In genomic region chr12:130128764-130129735, GRCh38 we compare ENCODE assay signal across 28 cellular contexts. TPM values are rescaled to one million over a fixed set of nuclear protein-coding genes. Genes with fewer than 3 reads are reported as not detected.
DNase-seq lines count a peak whose midpoint lies in the region; TF ChIP-seq lines count a peak whose summit lies in the region.
"Had no signal": no experiment of that assay in that cellular context is flagged by ENCODE, and none has a peak within 500 bp of the region (broad histone marks: within the 10 kb centered on the region; RNA-seq: fewer than 3 reads in every experiment).

No MANE protein-coding gene starts in this region.

- H3K27ac ChIP-seq in caudate nucleus (ENCODE audit: low read depth, low read length) (peak overlapping the region; percentile 3), mesenchymal stem cell (ENCODE audit: low read length, poor library complexity, severe bottlenecking) (no peak overlapping the region), skin epidermis (peak overlapping the region in 14 of 21 experiments; percentile 0 to 89 (median 38)), tibial nerve (peak overlapping the region in 2 of 4 donors; percentile 19 to 80)
- H3K27ac ChIP-seq: A549, SJSA1 had no signal

- H2AFZ ChIP-seq in mesenchymal stem cell (ENCODE audit: low read depth, low read length), result no peak overlapping the region

- H3K27me3 ChIP-seq in mesenchymal stem cell (ENCODE audit: control insufficient read depth in 1 of 2, insufficient read depth in 1 of 2, low read length in 2 of 2) (peaks cover 0 to 14% of the 10 kb centered on the region in 2 experiments), tibial nerve (no peaks in the 10 kb centered on the region)
- H3K27me3 ChIP-seq: SJSA1, testis had no signal

- H3K4ac ChIP-seq in mesenchymal stem cell (ENCODE audit: low read depth in 1 of 2, low read length in 2 of 2), result no peak overlapping the region

- H4K8ac ChIP-seq in mesenchymal stem cell (ENCODE audit: low read length), result no peak overlapping the region

- DNase-seq in NCI-H2196 (lab: John Stamatoyannopoulos, UW; ENCODE audit: unreplicated experiment) (peak; percentile 42), caudate nucleus (lab: John Stamatoyannopoulos, UW) (no peak), mesenchymal stem cell (no peak), activated gamma-delta T cell (lab: John Stamatoyannopoulos, UW) (no peak), cortex of kidney (lab: John Stamatoyannopoulos, UW) (no peak), tibial nerve (ENCODE audit: low spot score in 2 of 2) (no peak)
- DNase-seq in stimulated activated CD4-positive, alpha-beta T cell treated with anti-CD3 and anti-CD28 coated beads, Interleukin-15, amount 100 ng/mL, for 24 hours, result no peak
- DNase-seq: activated CD4-positive, alpha-beta T cell treated with anti-CD3 and anti-CD28 coated beads, Interleukin-2, amount 50 U/mL, for 1 hour; activated gamma-delta T cell treated with Interleukin-2 at 50 U/mL for 16 hours; activated T-cell treated with anti-CD3 and anti-CD28 coated beads, Interleukin-2, amount 50 U/mL, for 1 hour; CD4-positive, alpha-beta T cell; Kasumi-1; left lung; mesendoderm; MV-4-11; NCI-H1436; NCI-H2107; NCI-H446; NCI-H774; sigmoid colon; stimulated activated naive CD4-positive, alpha-beta T cell; T1000 had no signal

- no peak overlapping the region for H3K4me2 ChIP-seq in mesenchymal stem cell (ENCODE audit: low read length, poor library complexity, severe bottlenecking)
- H3K4me2 ChIP-seq: A549 had no signal

- no peak overlapping the region for H2BK12ac ChIP-seq in mesenchymal stem cell (ENCODE audit: low read length in 2 of 2)

- H3K4me3 ChIP-seq in mesenchymal stem cell (ENCODE audit: insufficient read depth in 1 of 2, low read depth in 1 of 2, low read length in 2 of 2) (peak overlapping the region in 1 of 2 experiments; percentile 16), skin epidermis (no peak overlapping the region), tibial nerve (no peak overlapping the region)
- H3K4me3 ChIP-seq: A549, left lung, sigmoid colon, SJSA1, testis had no signal

- no peaks in the 10 kb centered on the region for H3K36me3 ChIP-seq in mesenchymal stem cell (ENCODE audit: control insufficient read depth in 1 of 2, insufficient read depth in 2 of 2, low read depth in 1 of 2, low read length in 2 of 2)
- H3K36me3 ChIP-seq in tibial nerve, result no peaks in the 10 kb centered on the region
- H3K36me3 ChIP-seq: left lung, sigmoid colon, SJSA1 had no signal

- H3K4me1 ChIP-seq in mesenchymal stem cell (ENCODE audit: control insufficient read depth, insufficient read depth, low read depth, low read length), result no peaks in the 10 kb centered on the region
- peaks cover 0 to 28% (median 0%) of the 10 kb centered on the region in 4 donors for H3K4me1 ChIP-seq in tibial nerve
- H3K4me1 ChIP-seq: A549, left lung, sigmoid colon, SJSA1 had no signal

- TF ChIP-seq POLR2A in tibial nerve (IDR thresholded peaks at IDR 0.05), result no peak

- H3K23ac ChIP-seq in mesenchymal stem cell (ENCODE audit: low read length in 2 of 2), result no peak overlapping the region

- H4K91ac ChIP-seq in mesenchymal stem cell (ENCODE audit: low read length), result no peak overlapping the region

- no peak overlapping the region for H2AK5ac ChIP-seq in mesenchymal stem cell (ENCODE audit: low read length, severe bottlenecking)

- no peak overlapping the region for H2BK15ac ChIP-seq in mesenchymal stem cell (ENCODE audit: low read depth, poor library complexity, severe bottlenecking)

- no peak for TF ChIP-seq CTCF in tibial nerve (IDR thresholded peaks at IDR 0.05)

- H2BK5ac ChIP-seq in mesenchymal stem cell (ENCODE audit: low read depth, low read length, poor library complexity, severe bottlenecking), result no peak overlapping the region

- H3K79me1 ChIP-seq in mesenchymal stem cell (replicated peaks; ENCODE audit: low read length, poor library complexity, severe bottlenecking), result no peaks in the 10 kb centered on the region

- peak overlapping the region; percentile 34 for H3K9ac ChIP-seq in mesenchymal stem cell (ENCODE audit: low read length)

- WGBS in mesenchymal stem cell, result 82% methylated on average over 15 of the region's 15 CpGs
- 83 to 88% methylated on average over 15 of the region's 15 CpGs for WGBS in tibial nerve, 2 donors

- H3K14ac ChIP-seq in mesenchymal stem cell (ENCODE audit: low read length in 2 of 2), result no peak overlapping the region

- no peak for TF ChIP-seq EP300 in tibial nerve (IDR thresholded peaks at IDR 0.05)

- H3K18ac ChIP-seq in mesenchymal stem cell (ENCODE audit: low read depth in 1 of 2, low read length in 2 of 2), result no peak overlapping the region

- no peak overlapping the region for H2BK120ac ChIP-seq in mesenchymal stem cell (ENCODE audit: low read depth, low read length)

- H3K9me3 ChIP-seq in mesenchymal stem cell (ENCODE audit: control insufficient read depth, low read length) (no peaks in the 10 kb centered on the region), tibial nerve (peaks cover 0 to 14% (median 0%) of the 10 kb centered on the region in 4 donors)
- H3K9me3 ChIP-seq: A549, sigmoid colon, testis had no signal

RNA-seq across cellular contexts. Expression of gene FZD10, which starts 33.2 kb away (rescaled TPM):
- 0.15 TPM for polyA plus RNA-seq in mesenchymal stem cell (2013, experiment 1 of 2)
- polyA plus RNA-seq in mesenchymal stem cell (2013, experiment 2 of 2), result 0.11 TPM
- total RNA-seq in tibial nerve, result under 1 TPM; under 0.01 to 0.39 (median 0.21) TPM
- total RNA-seq: astrocyte; CD4-positive, alpha-beta T cell; HepG2; SJSA1 had no signal
- polyA plus RNA-seq: A549, HepG2 had no signal
